ENCODE assay signal across 16 cellular contexts in genomic region chr2:65256088-65256487, GRCh38. TPM values are rescaled to one million over a fixed set of nuclear protein-coding genes. Genes with fewer than 3 reads are reported as not detected.
A peak's percentile ranks its signal among the peaks of the same experiment; 100 is the strongest.
DNase-seq lines count a peak whose midpoint lies in the region; ATAC-seq and TF ChIP-seq lines count a peak whose summit lies in the region.
"Had no signal": no experiment of that assay in that cellular context is flagged by ENCODE, and none has a peak within 500 bp of the region (broad histone marks: within the 10 kb centered on the region; RNA-seq: fewer than 3 reads in every experiment).

No MANE protein-coding gene starts in this region.

- H3K27ac Mint-ChIP-seq in chondrocyte (ENCODE audit: unreplicated experiment), result no peak overlapping the region

- intact Hi-C loops in heart right ventricle (cut with DNase I), result no loop called here
- intact Hi-C loops in heart left ventricle (cut with DNase I), result no loop called here
- intact Hi-C loops in upper lobe of right lung (cut with DNase I), result no loop called here

- H3K9me3 ChIP-seq in heart right ventricle, result no peaks in the 10 kb centered on the region
- H3K9me3 ChIP-seq in heart left ventricle, result no peaks in the 10 kb centered on the region
- H3K9me3 ChIP-seq in MM.1S (replicated peaks; ENCODE audit: insufficient read depth, low read length), result no peaks in the 10 kb centered on the region
- no peaks in the 10 kb centered on the region for H3K9me3 ChIP-seq in upper lobe of right lung
- H3K9me3 ChIP-seq: adrenal gland, BLaER1, SJSA1 had no signal

- no peaks in the 10 kb centered on the region for H3K9me3 Mint-ChIP-seq in chondrocyte (ENCODE audit: low read depth)

- no peaks in the 10 kb centered on the region for H3K9me2 ChIP-seq in MM.1S (replicated peaks; ENCODE audit: insufficient read depth, low read length)

- no peak overlapping the region for H2AFZ ChIP-seq in MM.1S (ENCODE audit: low read length)

- H3K27ac ChIP-seq in heart right ventricle (no peak overlapping the region), heart left ventricle (no peak overlapping the region), MM.1S (ENCODE audit: low read length) (no peak overlapping the region), upper lobe of right lung (no peak overlapping the region)
- H3K27ac ChIP-seq: adrenal gland, BLaER1, HL-60, SJSA1 had no signal

- TF ChIP-seq CTCF in heart right ventricle (IDR thresholded peaks at IDR 0.05) (peak in 6 of 9 donors; percentile 14 to 42 (median 34)), heart left ventricle (IDR thresholded peaks at IDR 0.05) (peak in 6 of 12 donors; percentile 9 to 37 (median 19)), MM.1S (IDR thresholded peaks at IDR 0.05; ENCODE audit: low read length) (peak; percentile 25; the same call in 1 of the 2 replicates), chondrocyte (IDR thresholded peaks at IDR 0.05) (peak; percentile 75), upper lobe of right lung (IDR thresholded peaks at IDR 0.05) (peak; percentile 16)

- H3K36me3 ChIP-seq in heart right ventricle (peaks cover 0 to 100% (median 28%) of the 10 kb centered on the region in 9 donors), heart left ventricle (peaks cover 0 to 99% (median 65%) of the 10 kb centered on the region in 9 donors), MM.1S (replicated peaks; ENCODE audit: insufficient read depth, low read length) (peaks cover 11% of the 10 kb centered on the region; the same call in 1 of the 2 replicates), upper lobe of right lung (peaks cover 73% of the 10 kb centered on the region)

- peaks cover 13% of the 10 kb centered on the region for H3K36me3 Mint-ChIP-seq in chondrocyte (ENCODE audit: low read depth)

- H3K4me3 ChIP-seq in heart right ventricle (no peak overlapping the region), heart left ventricle (no peak overlapping the region), MM.1S (ENCODE audit: low read length) (no peak overlapping the region), upper lobe of right lung (no peak overlapping the region)
- H3K4me3 ChIP-seq: adrenal gland, BLaER1, SJSA1 had no signal

- TF ChIP-seq POLR2A in heart left ventricle (IDR thresholded peaks at IDR 0.05), result no peak

- peaks cover 17% of the 10 kb centered on the region for H3K4me1 Mint-ChIP-seq in chondrocyte (ENCODE audit: low read depth)

- DNase-seq in heart right ventricle (no peak), heart left ventricle (no peak), MM.1S (no peak), chondrocyte (ENCODE audit: low spot score) (no peak), upper lobe of right lung (no peak), NOMO-1 (lab: John Stamatoyannopoulos, UW; ENCODE audit: unreplicated experiment in 2 of 2) (no peak), Ammon's horn (ENCODE audit: low spot score) (no peak)
- DNase-seq: activated CD4-positive, CD25-positive, alpha-beta regulatory T cell; adrenal gland; glutamatergic neuron; NCI-H1092 had no signal

- no peak overlapping the region for H3K4me3 Mint-ChIP-seq in chondrocyte (ENCODE audit: unreplicated experiment)

- H3K4me1 ChIP-seq in heart right ventricle (no peaks in the 10 kb centered on the region), heart left ventricle (no peaks in the 10 kb centered on the region), MM.1S (ENCODE audit: low read length) (no peaks in the 10 kb centered on the region), upper lobe of right lung (no peaks in the 10 kb centered on the region)
- H3K4me1 ChIP-seq: adrenal gland, BLaER1, SJSA1 had no signal

- H3K27me3 ChIP-seq in heart right ventricle (no peaks in the 10 kb centered on the region), heart left ventricle (no peaks in the 10 kb centered on the region), MM.1S (replicated peaks; ENCODE audit: insufficient read depth, low read length) (no peaks in the 10 kb centered on the region), upper lobe of right lung (no peaks in the 10 kb centered on the region)
- H3K27me3 ChIP-seq: adrenal gland, BLaER1, SJSA1 had no signal

- WGBS in heart right ventricle, 2 donors, result 94 to 96% methylated on average over 1 of the region's 1 CpG
- WGBS in heart left ventricle, 4 donors, result 93 to 100% (median 97%) methylated on average over 1 of the region's 1 CpG

- H3F3A ChIP-seq in MM.1S (ENCODE audit: insufficient read depth, low read length), result no peaks in the 10 kb centered on the region; the same call in 1 of the 2 replicates

- peaks cover 14% of the 10 kb centered on the region; the same call in 1 of the 2 replicates for H3K79me2 ChIP-seq in MM.1S (ENCODE audit: low read length)

- H3K27me3 Mint-ChIP-seq in chondrocyte (ENCODE audit: low read depth), result no peaks in the 10 kb centered on the region

- H4K20me1 ChIP-seq in MM.1S (ENCODE audit: insufficient read depth, low read length), result peaks cover 2% of the 10 kb centered on the region; the same call in 1 of the 2 replicates

- ATAC-seq in heart right ventricle (no peak), heart left ventricle (no peak), upper lobe of right lung (no peak), HG03175 (IDR thresholded peaks at IDR 0.05; ENCODE audit: unreplicated experiment) (no peak)
- ATAC-seq: left lobe of liver had no signal

- no peak overlapping the region for H3K4me2 ChIP-seq in MM.1S (ENCODE audit: low read depth, low read length)
- H3K4me2 ChIP-seq: BLaER1 had no signal

- H3K9ac ChIP-seq in MM.1S (ENCODE audit: low read length), result no peak overlapping the region
- H3K9ac ChIP-seq: BLaER1 had no signal

RNA-seq across cellular contexts. Expression of gene ACTR2, which starts 28.5 kb away (rescaled TPM):
- total RNA-seq in heart right ventricle (100 to 1,000 TPM in 6 of 10 donors, 10 to 100 TPM in 4; 87.3 to 164 (median 114) TPM), heart left ventricle (100 to 1,000 TPM in 6 of 9 donors, 10 to 100 TPM in 3; 32.6 to 216 (median 117) TPM), chondrocyte (323 to 449 TPM (median 429 TPM) in 3 replicates), upper lobe of right lung (236 TPM)
- polyA plus RNA-seq in heart right ventricle (10 to 100 TPM; 34.1 to 48.6 TPM), heart left ventricle (10 to 100 TPM; 28.2 to 84.2 TPM)
